In genomic region chr5:158205992-158206391, GRCh38 we compare ENCODE assay signal across 9 cellular contexts.
"Had no signal": no experiment of that assay in that cellular context is flagged by ENCODE, and none has a peak within 500 bp of the region (broad histone marks: within the 10 kb centered on the region; RNA-seq: fewer than 3 reads in every experiment).

No MANE protein-coding gene starts in this region.

- H3K27ac ChIP-seq: GM23248 had no signal

- H3K9me3 ChIP-seq: HAP-1 had no signal

- H3K9ac ChIP-seq: GM23248 had no signal

- H3K4me2 ChIP-seq: GM23338 had no signal

- H3K36me3 ChIP-seq: HAP-1 had no signal

- DNase-seq: GM23248, GOT3, H7, H9, HCEC 1CT, HFFc6 had no signal

- H3K4me1 ChIP-seq: HAP-1 had no signal

- H3K4me3 ChIP-seq: GM23248, GM23338, HAP-1 had no signal

- H2AFZ ChIP-seq: GM23248, GM23338 had no signal

- ATAC-seq: GM23338, HCT116 had no signal
